In the genomic region with DNA sequence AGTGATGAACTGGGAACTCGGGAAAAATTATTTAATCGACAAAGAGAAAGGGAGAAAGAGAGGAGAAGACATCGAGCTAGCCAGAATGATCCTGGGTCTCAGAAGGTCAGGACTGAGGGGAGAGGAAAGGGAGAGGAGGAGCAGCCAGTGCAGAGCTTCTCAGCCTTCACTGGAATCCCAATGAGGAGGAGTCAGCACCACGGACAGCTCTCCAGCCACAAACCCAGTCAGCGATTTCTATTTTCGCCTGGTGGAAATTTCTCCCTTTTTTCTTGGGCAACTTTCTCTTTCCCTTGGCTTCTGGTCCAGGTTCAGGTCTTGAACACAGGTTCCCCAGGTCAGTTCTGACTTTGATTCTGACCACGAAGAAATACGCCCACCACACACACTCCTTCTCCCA, we compare ENCODE assay signal across 10 cellular contexts. TPM values are rescaled to one million over a fixed set of nuclear protein-coding genes. Genes with fewer than 3 reads are reported as not detected.
A peak's percentile ranks its signal among the peaks of the same experiment; 100 is the strongest.
DNase-seq lines count a peak whose midpoint lies in the region; ATAC-seq and TF ChIP-seq lines count a peak whose summit lies in the region.
"Had no signal": no experiment of that assay in that cellular context is flagged by ENCODE, and none has a peak within 500 bp of the region (broad histone marks: within the 10 kb centered on the region; RNA-seq: fewer than 3 reads in every experiment).

No MANE protein-coding gene starts in this region.

- H3K27me3 Mint-ChIP-seq in endodermal cell (ENCODE audit: insufficient read depth) (peaks cover 75% of the 10 kb centered on the region), neural progenitor cell (ENCODE audit: insufficient read depth, low read depth) (peaks cover 33% of the 10 kb centered on the region)

- no peak for ATAC-seq in HG03175 (IDR thresholded peaks at IDR 0.05; ENCODE audit: unreplicated experiment)

- peak; percentile 45 for DNase-seq in GM13976 (ENCODE audit: low spot score)
- DNase-seq in NAMALWA (ENCODE audit: low spot score) = peak; percentile 12
- DNase-seq in endodermal cell = peak; percentile 94
- DNase-seq in neural progenitor cell (ENCODE audit: low spot score) = peak; percentile 84
- no peak for DNase-seq in occipital lobe (lab: John Stamatoyannopoulos, UW)
- DNase-seq in GF-D8 (lab: John Stamatoyannopoulos, UW) = no peak
- no peak for DNase-seq in NCI-H524 treated with DMSO at 0.1 percent for 48 hours (lab: John Stamatoyannopoulos, UW)
- DNase-seq: NCI-H226 had no signal

- H3K27ac Mint-ChIP-seq in endodermal cell (no peak overlapping the region), neural progenitor cell (no peak overlapping the region)

- H3K36me3 ChIP-seq in endodermal cell (ENCODE audit: control insufficient read depth, insufficient read depth, low read length) = no peaks in the 10 kb centered on the region
- H3K36me3 ChIP-seq in neural progenitor cell = no peaks in the 10 kb centered on the region

- no peaks in the 10 kb centered on the region for H3K79me2 ChIP-seq in neural progenitor cell (ENCODE audit: low read depth)

- H3K4me1 Mint-ChIP-seq in endodermal cell (peaks cover 29% of the 10 kb centered on the region), neural progenitor cell (peaks cover 12% of the 10 kb centered on the region)

- H3K4me3 Mint-ChIP-seq in endodermal cell = no peak overlapping the region
- H3K4me3 Mint-ChIP-seq in neural progenitor cell = peak overlapping the region; percentile 68

- WGBS in endodermal cell (ENCODE audit: insufficient coverage in 1 of 2, insufficient read length in 1 of 2), 2 experiments = 6% methylated on average over 8 of the region's 8 CpGs

- no peak overlapping the region for H3K4me2 ChIP-seq in neural progenitor cell

- peaks cover 15% of the 10 kb centered on the region for H4K20me1 ChIP-seq in neural progenitor cell (ENCODE audit: low read depth)

- H3K4me1 ChIP-seq in endodermal cell (ENCODE audit: control insufficient read depth, insufficient read depth, low read length) (peaks cover 5% of the 10 kb centered on the region), neural progenitor cell (peaks cover 5% of the 10 kb centered on the region)

- TF ChIP-seq CTCF in GM13976 (IDR thresholded peaks at IDR 0.05; ENCODE audit: borderline replicate concordance, control extremely low read depth, extremely low read depth, insufficient read depth, missing control alignments) (no peak), endodermal cell (conservative IDR thresholded peaks at IDR 0.05) (no peak), neural progenitor cell (IDR thresholded peaks at IDR 0.05) (no peak)

- no peaks in the 10 kb centered on the region for H3F3A ChIP-seq in neural progenitor cell (ENCODE audit: low read depth)

- in situ Hi-C loops in GM13976 (cut with MboI; ENCODE audit: low sequenced_read_pairs, unreplicated experiment) = no loop called here

- H3K9me3 ChIP-seq in endodermal cell (ENCODE audit: control insufficient read depth, low read length) (no peaks in the 10 kb centered on the region), neural progenitor cell (ENCODE audit: low read depth) (no peaks in the 10 kb centered on the region)

- H3K9ac ChIP-seq in endodermal cell (ENCODE audit: extremely low read depth, low read length, poor library complexity, severe bottlenecking) (no peak overlapping the region), neural progenitor cell (no peak overlapping the region)

- H3K4me3 ChIP-seq in endodermal cell (ENCODE audit: low read length) = no peak overlapping the region
- no peak overlapping the region for H3K4me3 ChIP-seq in neural progenitor cell

- H3K9me3 Mint-ChIP-seq in endodermal cell = no peaks in the 10 kb centered on the region
- H3K9me3 Mint-ChIP-seq in neural progenitor cell = no peaks in the 10 kb centered on the region

- H3K27me3 ChIP-seq in endodermal cell (ENCODE audit: control insufficient read depth, insufficient read depth, low read length, poor library complexity, severe bottlenecking) = peaks cover 41% of the 10 kb centered on the region
- H3K27me3 ChIP-seq in neural progenitor cell = peaks cover 59% of the 10 kb centered on the region

- H3K36me3 Mint-ChIP-seq in endodermal cell (ENCODE audit: low read depth) (no peaks in the 10 kb centered on the region), neural progenitor cell (no peaks in the 10 kb centered on the region)

- H2AFZ ChIP-seq in neural progenitor cell (replicated peaks) = no peak overlapping the region

- H3K27ac ChIP-seq in endodermal cell (ENCODE audit: low read depth, low read length) (no peak overlapping the region), neural progenitor cell (no peak overlapping the region)

RNA-seq across cellular contexts. Expression of gene BRINP1, which starts 1.6 kb away (rescaled TPM):
- total RNA-seq in endodermal cell = 1 to 10 TPM; 6.3 to 9.6 TPM
- polyA plus RNA-seq in endodermal cell (2013, experiment 1 of 2) = 3.8 TPM
- 2.0 TPM for polyA plus RNA-seq in endodermal cell (2013, experiment 2 of 2)
- total RNA-seq in neural progenitor cell (ENCODE audit: low replicate concordance) = 0.46 and 0.62 TPM in 2 replicates
- 51.3 TPM for total RNA-seq in occipital lobe
- total RNA-seq: pulmonary artery endothelial cell had no signal

Comparison
In these comparisons a context has a peak if more than half of its experiments do, and no peak if none do; other contexts are left out.
1. DNase-seq: peak in GM13976 (single experiment), NAMALWA (single experiment), endodermal cell (single experiment) and neural progenitor cell (single experiment); none in occipital lobe (single experiment), GF-D8 (single experiment) and NCI-H524 treated with DMSO at 0.1 percent for 48 hours (single experiment).